In genomic region chr18:71743634-71744033, GRCh38 we compare ENCODE assay signal across 16 cellular contexts.
DNase-seq lines count a peak whose midpoint lies in the region; FAIRE-seq and TF ChIP-seq lines count a peak whose summit lies in the region.
"Had no signal": no experiment of that assay in that cellular context is flagged by ENCODE, and none has a peak within 500 bp of the region (broad histone marks: within the 10 kb centered on the region; RNA-seq: fewer than 3 reads in every experiment).

No MANE protein-coding gene starts in this region.

- CTCF ChIA-PET in PC-9 (lab: Charles Lee): no interaction called here

- H3K9me3 ChIP-seq in PC-9 (ENCODE audit: insufficient read depth, low read depth): no peaks in the 10 kb centered on the region
- H3K9me3 ChIP-seq: A549 had no signal

- TF ChIP-seq CTCF in KMS-11 (conservative IDR thresholded peaks at IDR 0.05; ENCODE audit: low read depth, low read length) (no peak), PC-9 (conservative IDR thresholded peaks at IDR 0.05) (no peak)

- no peaks in the 10 kb centered on the region for H3K9me2 ChIP-seq in PC-9 (ENCODE audit: insufficient read depth)

- H3K4me2 ChIP-seq in KMS-11 (peak overlapping the region; percentile 34; the same call in 1 of the 2 replicates), PC-9 (peak overlapping the region; percentile 6; the same call in 1 of the 2 replicates)
- H3K4me2 ChIP-seq: A549 had no signal

- no peak overlapping the region for H3K27ac ChIP-seq in KMS-11
- H3K27ac ChIP-seq in PC-9: no peak overlapping the region
- H3K27ac ChIP-seq: A549, C4-2B had no signal

- H3K36me3 ChIP-seq in KMS-11 (ENCODE audit: insufficient read depth) (no peaks in the 10 kb centered on the region), PC-9 (ENCODE audit: low read depth) (no peaks in the 10 kb centered on the region)

- H2AFZ ChIP-seq in KMS-11 (ENCODE audit: low read depth) (peak overlapping the region; percentile 35; the same call in 1 of the 2 replicates), PC-9 (no peak overlapping the region)

- H3K27me3 ChIP-seq in KMS-11 (ENCODE audit: insufficient read depth, low read depth) (no peaks in the 10 kb centered on the region), PC-9 (ENCODE audit: insufficient read depth, low read depth) (no peaks in the 10 kb centered on the region)

- H3K4me1 ChIP-seq in KMS-11 (ENCODE audit: low read depth, poor library complexity, severe bottlenecking): no peaks in the 10 kb centered on the region
- H3K4me1 ChIP-seq in PC-9 (replicated peaks; ENCODE audit: insufficient read depth): no peaks in the 10 kb centered on the region
- H3K4me1 ChIP-seq: A549 had no signal

- BruUV-seq in PC-9 (replicated peaks; lab: Mats Ljungman, UMichigan): no TSS peak

- intact Hi-C loops in PC-9 (cut with micrococcal nuclease; ENCODE audit: unreplicated experiment): no loop called here

- no peak overlapping the region; the same call in 1 of the 2 replicates for H3K9ac ChIP-seq in KMS-11

- POLR2A ChIA-PET in PC-9 (lab: Charles Lee; ENCODE audit: unreplicated experiment): no interaction called here

- H3F3A ChIP-seq in PC-9 (ENCODE audit: insufficient read depth, low read depth): no peaks in the 10 kb centered on the region

- H3K79me2 ChIP-seq in KMS-11 (ENCODE audit: insufficient read depth, low read depth) (no peaks in the 10 kb centered on the region), PC-9 (ENCODE audit: low read depth) (no peaks in the 10 kb centered on the region)

- FAIRE-seq in HTR-8/SVneo (lab: Jason Lieb, UNC): no peak
- FAIRE-seq: A549, GM12878 had no signal

- H3K4me3 ChIP-seq in KMS-11 (IDR thresholded peaks at IDR 0.05; ENCODE audit: insufficient read depth, low read depth, low read length) (no peak overlapping the region), PC-9 (no peak overlapping the region)
- H3K4me3 ChIP-seq: A549, GM12878 had no signal

- DNase-seq in H4 (ENCODE audit: low spot score) (peak; percentile 45), PC-9 (no peak), putamen (ENCODE audit: low spot score) (no peak), OCI-M2 (lab: John Stamatoyannopoulos, UW; ENCODE audit: unreplicated experiment) (no peak), HTR-8/SVneo (ENCODE audit: insufficient read length, low spot score) (no peak)
- DNase-seq: AML-193; CD4-positive, alpha-beta T cell; DMS153; DND-41; EL; GOT3; H9 had no signal

- no peaks in the 10 kb centered on the region for H4K20me1 ChIP-seq in KMS-11 (ENCODE audit: insufficient read depth)
- H4K20me1 ChIP-seq in PC-9 (ENCODE audit: insufficient read depth): no peaks in the 10 kb centered on the region
